26 cellular contexts compared by ENCODE assay signal in genomic region chr18:64615047-64615446, GRCh38.
"Had no signal": no experiment of that assay in that cellular context is flagged by ENCODE, and none has a peak within 500 bp of the region (broad histone marks: within the 10 kb centered on the region; RNA-seq: fewer than 3 reads in every experiment).

No MANE protein-coding gene starts in this region.

- ATAC-seq: natural killer cell; pancreas; stimulated activated effector memory CD8-positive, alpha-beta T cell treated with anti-CD3 and anti-CD28 coated beads, Interleukin-12 subunit alpha, Interleukin-12 subunit beta, amount 100 ng/mL, for 72 hours; stimulated activated naive B cell treated with anti-CD40 and anti-IgM and Interleukin-4, amounts not matched to agents 10 μg/mL and 1 μg/mL and 100 μg/mL, for 72 hours had no signal

- H3K27ac Mint-ChIP-seq: natural killer cell; nephron; neural progenitor cell; stimulated activated effector memory CD8-positive, alpha-beta T cell treated with anti-CD3 and anti-CD28 coated beads, Interleukin-12 subunit alpha, Interleukin-12 subunit beta, amount 100 ng/mL, for 72 hours; stimulated activated naive B cell treated with anti-CD40 and anti-IgM and Interleukin-4, amounts not matched to agents 10 μg/mL and 1 μg/mL and 100 μg/mL, for 72 hours; stimulated activated naive CD8-positive, alpha-beta T cell treated with anti-CD3 and anti-CD28 coated beads, Interleukin-15, Interleukin-2, amounts not matched to agents 100 ng/mL and 50 ng/mL, for 24 hours had no signal

- H3K4me1 Mint-ChIP-seq: natural killer cell; nephron; neural progenitor cell; stimulated activated effector memory CD8-positive, alpha-beta T cell treated with anti-CD3 and anti-CD28 coated beads, Interleukin-12 subunit alpha, Interleukin-12 subunit beta, amount 100 ng/mL, for 72 hours; stimulated activated naive B cell treated with anti-CD40 and anti-IgM and Interleukin-4, amounts not matched to agents 10 μg/mL and 1 μg/mL and 100 μg/mL, for 72 hours had no signal

- H3K4me2 ChIP-seq: neural progenitor cell had no signal

- H3K27me3 ChIP-seq: neural progenitor cell, pancreas, right atrium auricular region, sigmoid colon, stomach, thyroid gland, tibial nerve, upper lobe of left lung, vagina had no signal

- H3K9ac ChIP-seq: neural progenitor cell had no signal

- H3K4me3 Mint-ChIP-seq: natural killer cell; nephron; neural progenitor cell; stimulated activated effector memory CD8-positive, alpha-beta T cell treated with anti-CD3 and anti-CD28 coated beads, Interleukin-12 subunit alpha, Interleukin-12 subunit beta, amount 100 ng/mL, for 72 hours; stimulated activated naive B cell treated with anti-CD40 and anti-IgM and Interleukin-4, amounts not matched to agents 10 μg/mL and 1 μg/mL and 100 μg/mL, for 72 hours; stimulated activated naive CD8-positive, alpha-beta T cell treated with anti-CD3 and anti-CD28 coated beads, Interleukin-15, Interleukin-2, amounts not matched to agents 100 ng/mL and 50 ng/mL, for 24 hours had no signal

- FAIRE-seq: pancreas, small intestine, urothelium cell line had no signal

- H3K4me1 ChIP-seq: neural progenitor cell, pancreas, prostate gland, right atrium auricular region, sigmoid colon, stomach, thyroid gland, tibial nerve, upper lobe of left lung, vagina had no signal

- H3K27me3 Mint-ChIP-seq: stimulated activated naive B cell treated with anti-CD40 and anti-IgM and Interleukin-4, amounts not matched to agents 10 μg/mL and 1 μg/mL and 100 μg/mL, for 72 hours; stimulated activated naive CD8-positive, alpha-beta T cell treated with anti-CD3 and anti-CD28 coated beads, Interleukin-15, Interleukin-2, amounts not matched to agents 100 ng/mL and 50 ng/mL, for 24 hours had no signal

- H3K36me3 Mint-ChIP-seq: neural progenitor cell; stimulated activated effector memory CD8-positive, alpha-beta T cell treated with anti-CD3 and anti-CD28 coated beads, Interleukin-12 subunit alpha, Interleukin-12 subunit beta, amount 100 ng/mL, for 72 hours; stimulated activated naive B cell treated with anti-CD40 and anti-IgM and Interleukin-4, amounts not matched to agents 10 μg/mL and 1 μg/mL and 100 μg/mL, for 72 hours had no signal

- H3K9me3 ChIP-seq: pancreas, prostate gland, right atrium auricular region, sigmoid colon, stomach, thoracic aorta, thyroid gland, tibial nerve, upper lobe of left lung, vagina had no signal

- H3K9me3 Mint-ChIP-seq: nephron; neural progenitor cell; stimulated activated naive B cell treated with anti-CD40 and anti-IgM and Interleukin-4, amounts not matched to agents 10 μg/mL and 1 μg/mL and 100 μg/mL, for 72 hours had no signal

- H3K27ac ChIP-seq: neural progenitor cell, pancreas, prostate gland, right atrium auricular region, sigmoid colon, stomach, thoracic aorta, thyroid gland, tibial nerve, upper lobe of left lung, vagina had no signal

- H3K4me3 ChIP-seq: neural progenitor cell, pancreas, prostate gland, right atrium auricular region, sigmoid colon, stomach, thoracic aorta, thyroid gland, tibial nerve, upper lobe of left lung, vagina had no signal

- H3K36me3 ChIP-seq: neural progenitor cell, pancreas, prostate gland, right atrium auricular region, sigmoid colon, stomach, thoracic aorta, thyroid gland, tibial nerve, upper lobe of left lung, vagina had no signal

- H2AFZ ChIP-seq: neural progenitor cell had no signal

- DNase-seq: natural killer cell; occipital lobe; pancreas; retina; sigmoid colon; small intestine; stimulated activated CD4-positive, alpha-beta T cell treated with anti-CD3 and anti-CD28 coated beads, Interleukin-15, amount 100 ng/mL, for 24 hours; stimulated activated CD4-positive, alpha-beta T cell treated with anti-CD3 and anti-CD28 coated beads, Interleukin-2, amount 100 ng/mL, for 24 hours; stimulated activated CD4-positive, alpha-beta T cell treated with anti-CD3 and anti-CD28 coated beads, Interleukin-2, amount 100 ng/mL, for 48 hours; stimulated activated CD4-positive, alpha-beta T cell treated with anti-CD3 and anti-CD28 coated beads, Interleukin-4, amount 100 ng/mL, for 24 hours; stimulated activated naive B cell treated with anti-CD40 and anti-IgM and Interleukin-4, amounts not matched to agents 10 μg/mL and 1 μg/mL and 100 μg/mL, for 72 hours; stimulated activated naive CD4-positive, alpha-beta T cell treated with Interleukin-2 at 50 U/mL for 16 hours; stomach; thyroid gland; trophoblast cell; upper lobe of left lung had no signal
